Comparison of ENCODE assay signal across 8 cellular contexts in the genomic region with DNA sequence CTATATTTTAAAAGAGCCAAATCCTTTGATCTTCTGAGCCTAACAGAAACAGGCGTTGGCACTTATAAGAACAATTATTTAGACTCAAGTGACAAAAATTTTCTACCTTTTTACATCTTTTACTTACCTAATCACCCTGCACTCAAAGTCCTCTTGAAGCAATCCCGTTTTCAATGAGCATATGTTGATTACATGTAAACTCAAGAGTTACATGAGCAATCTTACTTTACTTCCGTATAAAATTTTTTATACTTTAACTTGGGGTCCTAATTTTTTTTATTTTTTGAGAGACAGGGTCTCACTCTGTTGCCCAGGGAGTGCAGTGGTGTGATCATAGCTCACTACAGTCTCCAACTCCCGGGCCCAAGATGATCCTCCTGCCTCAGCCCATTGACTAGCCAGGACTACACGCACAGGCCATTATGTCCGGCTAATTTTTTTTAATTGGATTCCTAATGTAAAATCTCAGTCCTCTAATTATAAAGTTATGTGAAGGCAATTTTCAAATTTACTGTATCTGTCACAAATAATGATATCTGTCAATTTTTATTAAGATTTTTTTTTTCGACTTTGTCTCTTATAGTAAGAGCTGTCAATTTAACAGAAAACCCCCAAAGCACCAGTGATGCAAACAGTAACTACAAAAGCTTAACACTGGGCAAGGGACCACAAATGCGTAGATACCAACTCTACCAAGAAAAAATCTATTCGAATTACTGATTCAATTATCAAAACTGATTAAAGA. TPM values are rescaled to one million over a fixed set of nuclear protein-coding genes. Genes with fewer than 3 reads are reported as not detected.
DNase-seq lines count a peak whose midpoint lies in the region; ATAC-seq, FAIRE-seq and TF ChIP-seq lines count a peak whose summit lies in the region.

No MANE protein-coding gene starts in this region.

- CTCF ChIA-PET in K562 (lab: Yijun Ruan, JAX; ENCODE audit: low intra/inter-chr PET ratio): interaction anchor here (1.1 kb wide), 1 partner anchor 99 kb away, joined by 3 read pairs; no protein-coding TSS in a partner anchor

- no peak overlapping the region for H4K8ac ChIP-seq in mesenchymal stem cell (ENCODE audit: low read length)

- no peak overlapping the region for H2BK120ac ChIP-seq in mesenchymal stem cell (ENCODE audit: low read depth, low read length)

- H2AFZ ChIP-seq in K562 (ENCODE audit: low read depth, low read length) (no peak overlapping the region), mesenchymal stem cell (ENCODE audit: low read depth, low read length) (no peak overlapping the region)

- H3K4me2 ChIP-seq in K562 (ENCODE audit: insufficient read depth, low read length) (peak overlapping the region; percentile 90), mesenchymal stem cell (ENCODE audit: low read length, poor library complexity, severe bottlenecking) (peak overlapping the region; percentile 79)

- TF ChIP-seq POLR2A in heart left ventricle (IDR thresholded peaks at IDR 0.05) (no peak), K562 (conservative IDR thresholded peaks at IDR 0.05) (no peak), vagina (IDR thresholded peaks at IDR 0.05) (no peak)

- H3K27ac ChIP-seq in heart left ventricle: peak overlapping the region in 10 of 12 donors; percentile 3 to 100 (median 98)
- no peak overlapping the region for H3K27ac ChIP-seq in K562 (ENCODE audit: extremely low read depth, low read depth, low read length)
- H3K27ac ChIP-seq in mesenchymal stem cell (ENCODE audit: low read length, poor library complexity, severe bottlenecking): peak overlapping the region; percentile 83
- H3K27ac ChIP-seq in vagina: peak overlapping the region; percentile 99

- no peak overlapping the region for H2AK5ac ChIP-seq in mesenchymal stem cell (ENCODE audit: low read length, severe bottlenecking)

- no peaks in the 10 kb centered on the region for H3K9me3 ChIP-seq in heart left ventricle
- no peaks in the 10 kb centered on the region for H3K9me3 ChIP-seq in K562 (replicated peaks; ENCODE audit: control insufficient read depth, insufficient read depth, low read depth, low read length)
- H3K9me3 ChIP-seq in mesenchymal stem cell (ENCODE audit: control insufficient read depth, low read length): no peaks in the 10 kb centered on the region
- no peaks in the 10 kb centered on the region for H3K9me3 ChIP-seq in vagina

- no peak overlapping the region for H4K91ac ChIP-seq in mesenchymal stem cell (ENCODE audit: low read length)

- no peak for TF ChIP-seq CTCF in heart left ventricle (IDR thresholded peaks at IDR 0.05)
- TF ChIP-seq CTCF in K562 (IDR thresholded peaks at IDR 0.05 in 2 of 3, conservative IDR thresholded peaks at IDR 0.05 in 1 of 3; ENCODE audit: insufficient read depth in 2 of 3, low read depth in 1 of 3, low read length in 3 of 3): no peak
- no peak for TF ChIP-seq CTCF in vagina (IDR thresholded peaks at IDR 0.05)
- TF ChIP-seq CTCF in GM10266 (IDR thresholded peaks at IDR 0.05; ENCODE audit: control insufficient read depth, insufficient read depth, low read depth, missing control alignments): no peak

- in situ Hi-C loops in K562 (cut with MboI): no loop called here
- in situ Hi-C loops in ACHN (cut with HindIII; ENCODE audit: low pct_ligation_motif_present, low pct_unique_long_range_greater_than_20kb, low sequenced_read_pairs): loop anchor here (25.0 kb wide), 2 partner anchors 113 to 162 kb away; no protein-coding TSS in a partner anchor

- H3K27me3 ChIP-seq in heart left ventricle (no peaks in the 10 kb centered on the region), K562 (ENCODE audit: control insufficient read depth in 2 of 2, insufficient read depth in 2 of 2, low read length in 2 of 2) (no peaks in the 10 kb centered on the region; a peak in 1 of 5 replicates), mesenchymal stem cell (ENCODE audit: control insufficient read depth in 1 of 2, insufficient read depth in 1 of 2, low read length in 2 of 2) (no peaks in the 10 kb centered on the region), vagina (no peaks in the 10 kb centered on the region)

- POLR2A ChIA-PET in K562 (lab: Yijun Ruan, JAX): no interaction called here

- TF ChIP-seq RAD21 in K562 (CRISPR knock-in tag; conservative IDR thresholded peaks at IDR 0.05 in 1 of 2, IDR thresholded peaks at IDR 0.05 in 1 of 2): no peak

- DNase-seq in heart left ventricle (no peak), cardiac septum (ENCODE audit: low spot score) (no peak), K562 (ENCODE audit: extremely low read depth in 1 of 4, low spot score in 3 of 4) (no peak), mesenchymal stem cell (peak; percentile 44), vagina (ENCODE audit: extremely low spot score in 2 of 2) (no peak), ACHN (no peak), GM10266 (ENCODE audit: extremely low spot score) (no peak), T-helper 9 cell (no peak)

- intact Hi-C loops in heart left ventricle (cut with DNase I): loop anchor here in 1 of 10 donors (1.0 kb wide), 1 partner anchor 186 kb away; no protein-coding TSS in a partner anchor
- intact Hi-C loops in cardiac septum (cut with DNase I): no loop called here
- intact Hi-C loops in K562 (cut with micrococcal nuclease): no loop called here
- intact Hi-C loops in vagina (cut with DNase I): no loop called here

- H3K9me1 ChIP-seq in K562 (ENCODE audit: control insufficient read depth, insufficient read depth, low read length): no peaks in the 10 kb centered on the region

- H3K23ac ChIP-seq in mesenchymal stem cell (ENCODE audit: low read length in 2 of 2): no peak overlapping the region

- BruUV-seq in K562 (replicated peaks; lab: Mats Ljungman, UMichigan): no TSS peak

- no peak overlapping the region for H3K4ac ChIP-seq in mesenchymal stem cell (ENCODE audit: low read depth in 1 of 2, low read length in 2 of 2)

- peaks cover 0 to 24% (median 17%) of the 10 kb centered on the region in 9 donors for H3K36me3 ChIP-seq in heart left ventricle
- peaks cover 50% of the 10 kb centered on the region for H3K36me3 ChIP-seq in K562 (ENCODE audit: control insufficient read depth, insufficient read depth, low read length)
- peaks cover 0 to 29% of the 10 kb centered on the region in 2 experiments for H3K36me3 ChIP-seq in mesenchymal stem cell (ENCODE audit: control insufficient read depth in 1 of 2, insufficient read depth in 2 of 2, low read depth in 1 of 2, low read length in 2 of 2)
- H3K36me3 ChIP-seq in vagina: no peaks in the 10 kb centered on the region

- H3K79me2 ChIP-seq in K562 (ENCODE audit: control insufficient read depth, insufficient read depth, low read length): peaks cover 74% of the 10 kb centered on the region

- no peak for FAIRE-seq in K562 (lab: Jason Lieb, UNC)

- peaks cover 3% of the 10 kb centered on the region for H3K79me1 ChIP-seq in mesenchymal stem cell (replicated peaks; ENCODE audit: low read length, poor library complexity, severe bottlenecking)

- no peak overlapping the region for H2BK12ac ChIP-seq in mesenchymal stem cell (ENCODE audit: low read length in 2 of 2)

- H3K4me3 ChIP-seq in heart left ventricle (peak overlapping the region; percentile 70 to 99 (median 94)), K562 (peak overlapping the region; percentile 78), mesenchymal stem cell (ENCODE audit: insufficient read depth in 1 of 2, low read depth in 1 of 2, low read length in 2 of 2) (peak overlapping the region; percentile 52 to 92), vagina (peak overlapping the region; percentile 85 to 93)

- H3K14ac ChIP-seq in mesenchymal stem cell (ENCODE audit: low read length in 2 of 2): no peak overlapping the region

- H3K18ac ChIP-seq in mesenchymal stem cell (ENCODE audit: low read depth in 1 of 2, low read length in 2 of 2): no peak overlapping the region

- no peak overlapping the region for H2BK5ac ChIP-seq in mesenchymal stem cell (ENCODE audit: low read depth, low read length, poor library complexity, severe bottlenecking)

- H3K4me1 ChIP-seq in heart left ventricle (peaks cover 10 to 64% (median 53%) of the 10 kb centered on the region in 12 donors), K562 (replicated peaks in 1 of 2; ENCODE audit: control insufficient read depth in 2 of 2, insufficient read depth in 2 of 2, low read length in 2 of 2) (peaks cover 7 to 32% of the 10 kb centered on the region in 2 experiments; a peak in 4 of 5 replicates), mesenchymal stem cell (ENCODE audit: control insufficient read depth, insufficient read depth, low read depth, low read length) (no peaks in the 10 kb centered on the region), vagina (peaks cover 66% of the 10 kb centered on the region)

- H3K9ac ChIP-seq in K562 (ENCODE audit: insufficient read depth in 1 of 2, low read depth in 2 of 2, low read length in 2 of 2) (peak overlapping the region; percentile 72 to 100; a peak in 3 of 4 replicates), mesenchymal stem cell (ENCODE audit: low read length) (peak overlapping the region; percentile 99)

- TF ChIP-seq EP300 in K562 (IDR thresholded peaks at IDR 0.05; ENCODE audit: low read length): no peak

- peaks cover 60% of the 10 kb centered on the region for H4K20me1 ChIP-seq in K562 (replicated peaks; ENCODE audit: control insufficient read depth, insufficient read depth, low read length)

- H2BK15ac ChIP-seq in mesenchymal stem cell (ENCODE audit: low read depth, poor library complexity, severe bottlenecking): no peak overlapping the region

- no peak for ATAC-seq in heart left ventricle
- no peak for ATAC-seq in K562

- 18 to 27% (median 22%) methylated on average over 9 of the region's 9 CpGs for WGBS in heart left ventricle, 4 donors
- 3% methylated on average over 9 of the region's 9 CpGs for WGBS in K562 (ENCODE audit: insufficient coverage, low coverage, missing lambda C conversion rate)
- 25% methylated on average over 5 of the region's 9 CpGs for WGBS in mesenchymal stem cell

RNA-seq across cellular contexts. Expression of a gene that starts 2.2 kb away (rescaled TPM):
- 100 to 1,000 TPM; 334 to 623 (median 442) TPM for total RNA-seq in heart left ventricle
- 100 to 1,000 TPM; 419 to 437 TPM for polyA plus RNA-seq in heart left ventricle
- total RNA-seq in cardiac septum: 361 TPM
- total RNA-seq in K562 (2011; cell fraction: chromatin; rRNA removed; ENCODE audit: low replicate concordance): 47.4 and 171 TPM in 2 replicates
- 27.7 and 36.5 TPM in 2 replicates for total RNA-seq in K562 (2011; cell fraction: nucleolus; rRNA removed)
- total RNA-seq in K562 (2011; cell fraction: nucleoplasm; rRNA removed): 119 and 209 TPM in 2 replicates
- total RNA-seq in K562 (2014; rRNA removed): 304 and 331 TPM in 2 replicates
- total RNA-seq in K562 (2014; rRNA removed; fragmentation: Illumina TruSeq; extraction: Trizol): 656 and 729 TPM in 2 replicates
- total RNA-seq in K562 (2015; rRNA removed; fragmentation: Illumina TruSeq; extraction: Trizol): 436 and 447 TPM in 2 replicates
- 357 and 363 TPM in 2 replicates for total RNA-seq in K562 (2021)
- 225 and 326 TPM in 2 replicates for polyA plus RNA-seq in K562 (2011; rRNA removed)
- polyA plus RNA-seq in K562 (2011; cell fraction: cytosol; rRNA removed): 55.4 and 201 TPM in 2 replicates
- polyA plus RNA-seq in K562 (2011; cell fraction: nucleus; rRNA removed): 55.4 and 96.4 TPM in 2 replicates
- polyA plus RNA-seq in K562 (2012): 409 and 511 TPM in 2 replicates
- 457 and 479 TPM in 2 replicates for polyA plus RNA-seq in K562 (2014; fragmentation: Illumina TruSeq; extraction: Trizol)
- polyA plus RNA-seq in K562 (2014; fragmentation: Nextera tagmentation; extraction: Ambion mirVana): 1,000 to 10,000 TPM; 1,257 to 1,855 TPM
- polyA plus RNA-seq in K562 (2014; rRNA removed): 316 and 329 TPM in 2 replicates
- 319 and 344 TPM in 2 replicates for polyA minus RNA-seq in K562 (2011; rRNA and poly(A)+ RNA removed)
- 93.9 and 115 TPM in 2 replicates for polyA minus RNA-seq in K562 (2011; cell fraction: cytosol; rRNA and poly(A)+ RNA removed)
- polyA minus RNA-seq in K562 (2011; cell fraction: nucleus; rRNA and poly(A)+ RNA removed): 54.7 and 100 TPM in 2 replicates
- polyA plus RNA-seq in mesenchymal stem cell (2013, experiment 1 of 2): 708 TPM
- polyA plus RNA-seq in mesenchymal stem cell (2013, experiment 2 of 2): 761 TPM
- total RNA-seq in vagina: 278 TPM

RNA-seq across cellular contexts. Expression of a gene that starts 19.1 kb away (rescaled TPM):
- under 1 TPM in 1 of 9 donors, not detected in 8; 0.52 TPM for total RNA-seq in heart left ventricle
- not detected for polyA plus RNA-seq in heart left ventricle
- not detected for total RNA-seq in cardiac septum
- 0.51 and 0.72 TPM in 2 replicates for total RNA-seq in K562 (2011; cell fraction: chromatin; rRNA removed; ENCODE audit: low replicate concordance)
- 0.79 TPM in 1 of 2 replicates, not detected in the other for total RNA-seq in K562 (2011; cell fraction: nucleolus; rRNA removed)
- total RNA-seq in K562 (2011; cell fraction: nucleoplasm; rRNA removed): not detected in 2 replicates
- 0.68 TPM in 1 of 2 replicates, not detected in the other for total RNA-seq in K562 (2014; rRNA removed)
- 0.22 and 0.38 TPM in 2 replicates for total RNA-seq in K562 (2014; rRNA removed; fragmentation: Illumina TruSeq; extraction: Trizol)
- total RNA-seq in K562 (2015; rRNA removed; fragmentation: Illumina TruSeq; extraction: Trizol): not detected in 2 replicates
- total RNA-seq in K562 (2021): not detected in 2 replicates
- polyA plus RNA-seq in K562 (2011; rRNA removed): not detected in 2 replicates
- polyA plus RNA-seq in K562 (2011; cell fraction: cytosol; rRNA removed): not detected in 2 replicates
- polyA plus RNA-seq in K562 (2011; cell fraction: nucleus; rRNA removed): 0.24 TPM in 1 of 2 replicates, not detected in the other
- 0.26 TPM in 1 of 2 replicates, not detected in the other for polyA plus RNA-seq in K562 (2012)
- 0.10 TPM in 1 of 2 replicates, not detected in the other for polyA plus RNA-seq in K562 (2014; fragmentation: Illumina TruSeq; extraction: Trizol)
- polyA plus RNA-seq in K562 (2014; fragmentation: Nextera tagmentation; extraction: Ambion mirVana): not detected
- 0.28 TPM in 1 of 2 replicates, not detected in the other for polyA plus RNA-seq in K562 (2014; rRNA removed)
- 0.33 and 0.39 TPM in 2 replicates for polyA minus RNA-seq in K562 (2011; rRNA and poly(A)+ RNA removed)
- not detected in 2 replicates for polyA minus RNA-seq in K562 (2011; cell fraction: cytosol; rRNA and poly(A)+ RNA removed)
- 0.44 TPM in 1 of 2 replicates, not detected in the other for polyA minus RNA-seq in K562 (2011; cell fraction: nucleus; rRNA and poly(A)+ RNA removed)
- 0.06 TPM for polyA plus RNA-seq in mesenchymal stem cell (2013, experiment 1 of 2)
- polyA plus RNA-seq in mesenchymal stem cell (2013, experiment 2 of 2): 0.05 TPM
- 2.9 TPM for total RNA-seq in vagina
